ENCODE assay signal across 1 cellular context in the genomic region with DNA sequence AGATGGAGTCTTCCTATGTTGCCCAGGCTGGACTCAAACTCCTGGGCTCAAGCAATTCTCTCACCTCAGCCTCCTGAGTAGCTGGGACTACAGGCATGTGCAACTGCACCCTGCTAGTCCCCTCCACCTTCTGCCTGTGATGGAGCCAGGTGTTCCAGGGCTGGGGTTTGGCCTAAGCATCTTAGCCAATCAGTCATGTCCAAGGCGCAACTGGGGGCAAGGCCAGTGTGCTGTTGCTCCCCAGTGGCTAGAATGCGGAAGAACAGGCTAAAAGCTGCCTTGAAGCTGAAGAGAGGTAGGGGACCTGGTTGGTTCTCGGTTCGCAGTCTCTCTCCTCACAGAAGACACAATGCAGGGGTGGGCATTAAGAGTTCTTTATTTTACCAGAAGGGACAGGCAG.
A peak's percentile ranks its signal among the peaks of the same experiment; 100 is the strongest.
TF ChIP-seq lines count a peak whose summit lies in the region.

No MANE protein-coding gene starts in this region.

TF ChIP-seq in HepG2, 621 proteins besides CTCF, POLR2A, EP300 and RAD21 (continued from another document and continues in another):
- TF ChIP-seq CBX5 (CRISPR knock-in tag; IDR thresholded peaks at IDR 0.05; ENCODE audit: borderline replicate concordance) (peak; percentile 37; the same call in 1 of the 2 replicates), ADNP (CRISPR knock-in tag; IDR thresholded peaks at IDR 0.05) (no peak), ZNF205 (CRISPR knock-in tag; IDR thresholded peaks at IDR 0.05) (no peak), SP1 (IDR thresholded peaks at IDR 0.05) (no peak), SP1 (CRISPR knock-in tag; IDR thresholded peaks at IDR 0.05) (no peak), ZNF75D (CRISPR knock-in tag; IDR thresholded peaks at IDR 0.05; ENCODE audit: borderline replicate concordance) (no peak), SMAD1 (CRISPR knock-in tag; IDR thresholded peaks at IDR 0.05; ENCODE audit: borderline replicate concordance, low read depth) (no peak), ZNF556 (CRISPR knock-in tag; IDR thresholded peaks at IDR 0.05; ENCODE audit: borderline replicate concordance) (no peak), TAF15 (IDR thresholded peaks at IDR 0.05; ENCODE audit: low read depth, low read length, poor library complexity, severe bottlenecking) (no peak), AGO2 (optimal IDR thresholded peaks at IDR 0.05; ENCODE audit: low read depth, low read length) (no peak), CEBPB (IDR thresholded peaks at IDR 0.05; ENCODE audit: borderline replicate concordance, low read depth, low read length) (no peak), KDM2A (CRISPR knock-in tag; IDR thresholded peaks at IDR 0.05; ENCODE audit: borderline replicate concordance, low read depth) (0 out of 2 replicates have a peak, but pooled peaks have one; percentile 22), ZNF598 (CRISPR knock-in tag; IDR thresholded peaks at IDR 0.05; ENCODE audit: borderline replicate concordance) (no peak), CEBPG (CRISPR knock-in tag; IDR thresholded peaks at IDR 0.05) (no peak), POGZ (CRISPR knock-in tag; IDR thresholded peaks at IDR 0.05) (no peak), ZNF749 (CRISPR knock-in tag; IDR thresholded peaks at IDR 0.05; ENCODE audit: borderline replicate concordance) (no peak), ZFX (CRISPR knock-in tag; IDR thresholded peaks at IDR 0.05; ENCODE audit: low read depth) (peak; percentile 27; the same call in 1 of the 2 replicates), TEAD3 (CRISPR knock-in tag; optimal IDR thresholded peaks at IDR 0.05; ENCODE audit: borderline replicate concordance) (peak; percentile 99), NONO (IDR thresholded peaks at IDR 0.05) (no peak), NONO (CRISPR knock-in tag; conservative IDR thresholded peaks at IDR 0.05) (no peak), DNMT3B (CRISPR knock-in tag; conservative IDR thresholded peaks at IDR 0.05) (no peak), CCDC6 (CRISPR knock-in tag; IDR thresholded peaks at IDR 0.05) (no peak), MBD4 (IDR thresholded peaks at IDR 0.05; ENCODE audit: borderline replicate concordance, low read length) (no peak), JARID2 (CRISPR knock-in tag; IDR thresholded peaks at IDR 0.05; ENCODE audit: insufficient replicate concordance) (no peak), ZSCAN31 (CRISPR knock-in tag; IDR thresholded peaks at IDR 0.05; ENCODE audit: low read depth) (no peak), ZNF530 (CRISPR knock-in tag; IDR thresholded peaks at IDR 0.05; ENCODE audit: low read depth) (no peak), SPEN (CRISPR knock-in tag; IDR thresholded peaks at IDR 0.05; ENCODE audit: low read depth) (no peak), NFYC (CRISPR knock-in tag; IDR thresholded peaks at IDR 0.05) (peak; percentile 32; the same call in 1 of the 2 replicates), CENPX (CRISPR knock-in tag; IDR thresholded peaks at IDR 0.05) (no peak), SOX5 (CRISPR knock-in tag; IDR thresholded peaks at IDR 0.05; ENCODE audit: borderline replicate concordance) (no peak), ZNF614 (CRISPR knock-in tag; IDR thresholded peaks at IDR 0.05; ENCODE audit: borderline replicate concordance) (0 out of 2 replicates have a peak, but pooled peaks have one; percentile 30), ZNF672 (CRISPR knock-in tag; IDR thresholded peaks at IDR 0.05) (no peak)
- TF ChIP-seq, protein P1, sequence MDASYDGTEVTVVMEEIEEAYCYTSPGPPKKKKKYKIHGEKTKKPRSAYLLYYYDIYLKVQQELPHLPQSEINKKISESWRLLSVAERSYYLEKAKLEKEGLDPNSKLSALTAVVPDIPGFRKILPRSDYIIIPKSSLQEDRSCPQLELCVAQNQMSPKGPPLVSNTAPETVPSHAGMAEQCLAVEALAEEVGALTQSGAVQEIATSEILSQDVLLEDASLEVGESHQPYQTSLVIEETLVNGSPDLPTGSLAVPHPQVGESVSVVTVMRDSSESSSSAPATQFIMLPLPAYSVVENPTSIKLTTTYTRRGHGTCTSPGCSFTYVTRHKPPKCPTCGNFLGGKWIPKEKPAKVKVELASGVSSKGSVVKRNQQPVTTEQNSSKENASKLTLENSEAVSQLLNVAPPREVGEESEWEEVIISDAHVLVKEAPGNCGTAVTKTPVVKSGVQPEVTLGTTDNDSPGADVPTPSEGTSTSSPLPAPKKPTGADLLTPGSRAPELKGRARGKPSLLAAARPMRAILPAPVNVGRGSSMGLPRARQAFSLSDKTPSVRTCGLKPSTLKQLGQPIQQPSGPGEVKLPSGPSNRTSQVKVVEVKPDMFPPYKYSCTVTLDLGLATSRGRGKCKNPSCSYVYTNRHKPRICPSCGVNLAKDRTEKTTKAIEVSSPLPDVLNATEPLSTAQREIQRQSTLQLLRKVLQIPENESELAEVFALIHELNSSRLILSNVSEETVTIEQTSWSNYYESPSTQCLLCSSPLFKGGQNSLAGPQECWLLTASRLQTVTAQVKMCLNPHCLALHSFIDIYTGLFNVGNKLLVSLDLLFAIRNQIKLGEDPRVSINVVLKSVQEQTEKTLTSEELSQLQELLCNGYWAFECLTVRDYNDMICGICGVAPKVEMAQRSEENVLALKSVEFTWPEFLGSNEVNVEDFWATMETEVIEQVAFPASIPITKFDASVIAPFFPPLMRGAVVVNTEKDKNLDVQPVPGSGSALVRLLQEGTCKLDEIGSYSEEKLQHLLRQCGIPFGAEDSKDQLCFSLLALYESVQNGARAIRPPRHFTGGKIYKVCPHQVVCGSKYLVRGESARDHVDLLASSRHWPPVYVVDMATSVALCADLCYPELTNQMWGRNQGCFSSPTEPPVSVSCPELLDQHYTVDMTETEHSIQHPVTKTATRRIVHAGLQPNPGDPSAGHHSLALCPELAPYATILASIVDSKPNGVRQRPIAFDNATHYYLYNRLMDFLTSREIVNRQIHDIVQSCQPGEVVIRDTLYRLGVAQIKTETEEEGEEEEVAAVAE (CRISPR knock-in tag; IDR thresholded peaks at IDR 0.05; ENCODE audit: borderline replicate concordance), result no peak
- TF ChIP-seq, protein P2, sequence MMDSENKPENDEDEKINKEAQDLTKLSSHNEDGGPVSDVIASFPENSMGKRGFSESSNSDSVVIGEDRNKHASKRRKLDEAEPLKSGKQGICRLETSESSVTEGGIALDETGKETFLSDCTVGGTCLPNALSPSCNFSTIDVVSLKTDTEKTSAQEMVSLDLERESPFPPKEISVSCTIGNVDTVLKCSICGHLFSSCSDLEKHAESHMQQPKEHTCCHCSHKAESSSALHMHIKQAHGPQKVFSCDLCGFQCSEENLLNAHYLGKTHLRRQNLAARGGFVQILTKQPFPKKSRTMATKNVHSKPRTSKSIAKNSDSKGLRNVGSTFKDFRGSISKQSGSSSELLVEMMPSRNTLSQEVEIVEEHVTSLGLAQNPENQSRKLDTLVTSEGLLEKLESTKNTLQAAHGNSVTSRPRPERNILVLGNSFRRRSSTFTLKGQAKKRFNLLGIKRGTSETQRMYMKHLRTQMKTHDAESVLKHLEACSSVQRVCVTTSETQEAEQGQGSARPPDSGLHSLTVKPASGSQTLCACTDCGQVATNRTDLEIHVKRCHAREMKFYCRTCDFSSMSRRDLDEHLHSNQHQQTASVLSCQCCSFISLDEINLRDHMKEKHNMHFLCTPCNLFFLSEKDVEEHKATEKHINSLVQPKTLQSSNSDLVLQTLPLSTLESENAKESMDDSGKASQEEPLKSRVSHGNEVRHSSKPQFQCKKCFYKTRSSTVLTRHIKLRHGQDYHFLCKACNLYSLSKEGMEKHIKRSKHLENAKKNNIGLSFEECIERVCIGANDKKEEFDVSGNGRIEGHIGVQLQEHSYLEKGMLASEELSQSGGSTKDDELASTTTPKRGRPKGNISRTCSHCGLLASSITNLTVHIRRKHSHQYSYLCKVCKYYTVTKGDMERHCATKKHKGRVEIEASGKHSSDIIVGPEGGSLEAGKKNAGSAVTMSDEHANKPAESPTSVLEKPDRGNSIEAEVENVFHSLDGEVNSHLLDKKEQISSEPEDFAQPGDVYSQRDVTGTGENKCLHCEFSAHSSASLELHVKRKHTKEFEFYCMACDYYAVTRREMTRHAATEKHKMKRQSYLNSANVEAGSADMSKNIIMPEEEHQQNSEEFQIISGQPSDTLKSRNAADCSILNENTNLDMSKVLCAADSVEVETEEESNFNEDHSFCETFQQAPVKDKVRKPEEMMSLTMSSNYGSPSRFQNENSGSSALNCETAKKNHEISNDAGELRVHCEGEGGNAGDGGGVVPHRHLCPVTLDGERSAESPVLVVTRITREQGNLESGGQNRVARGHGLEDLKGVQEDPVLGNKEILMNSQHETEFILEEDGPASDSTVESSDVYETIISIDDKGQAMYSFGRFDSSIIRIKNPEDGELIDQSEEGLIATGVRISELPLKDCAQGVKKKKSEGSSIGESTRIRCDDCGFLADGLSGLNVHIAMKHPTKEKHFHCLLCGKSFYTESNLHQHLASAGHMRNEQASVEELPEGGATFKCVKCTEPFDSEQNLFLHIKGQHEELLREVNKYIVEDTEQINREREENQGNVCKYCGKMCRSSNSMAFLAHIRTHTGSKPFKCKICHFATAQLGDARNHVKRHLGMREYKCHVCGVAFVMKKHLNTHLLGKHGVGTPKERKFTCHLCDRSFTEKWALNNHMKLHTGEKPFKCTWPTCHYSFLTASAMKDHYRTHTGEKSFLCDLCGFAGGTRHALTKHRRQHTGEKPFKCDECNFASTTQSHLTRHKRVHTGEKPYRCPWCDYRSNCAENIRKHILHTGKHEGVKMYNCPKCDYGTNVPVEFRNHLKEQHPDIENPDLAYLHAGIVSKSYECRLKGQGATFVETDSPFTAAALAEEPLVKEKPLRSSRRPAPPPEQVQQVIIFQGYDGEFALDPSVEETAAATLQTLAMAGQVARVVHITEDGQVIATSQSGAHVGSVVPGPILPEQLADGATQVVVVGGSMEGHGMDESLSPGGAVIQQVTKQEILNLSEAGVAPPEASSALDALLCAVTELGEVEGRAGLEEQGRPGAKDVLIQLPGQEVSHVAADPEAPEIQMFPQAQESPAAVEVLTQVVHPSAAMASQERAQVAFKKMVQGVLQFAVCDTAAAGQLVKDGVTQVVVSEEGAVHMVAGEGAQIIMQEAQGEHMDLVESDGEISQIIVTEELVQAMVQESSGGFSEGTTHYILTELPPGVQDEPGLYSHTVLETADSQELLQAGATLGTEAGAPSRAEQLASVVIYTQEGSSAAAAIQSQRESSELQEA (CRISPR knock-in tag; IDR thresholded peaks at IDR 0.05; ENCODE audit: not compliant biosample characterization), result no peak
- TF ChIP-seq, protein P3, sequence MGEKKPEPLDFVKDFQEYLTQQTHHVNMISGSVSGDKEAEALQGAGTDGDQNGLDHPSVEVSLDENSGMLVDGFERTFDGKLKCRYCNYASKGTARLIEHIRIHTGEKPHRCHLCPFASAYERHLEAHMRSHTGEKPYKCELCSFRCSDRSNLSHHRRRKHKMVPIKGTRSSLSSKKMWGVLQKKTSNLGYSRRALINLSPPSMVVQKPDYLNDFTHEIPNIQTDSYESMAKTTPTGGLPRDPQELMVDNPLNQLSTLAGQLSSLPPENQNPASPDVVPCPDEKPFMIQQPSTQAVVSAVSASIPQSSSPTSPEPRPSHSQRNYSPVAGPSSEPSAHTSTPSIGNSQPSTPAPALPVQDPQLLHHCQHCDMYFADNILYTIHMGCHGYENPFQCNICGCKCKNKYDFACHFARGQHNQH (CRISPR knock-in tag; IDR thresholded peaks at IDR 0.05), result no peak
- TF ChIP-seq, protein P4, sequence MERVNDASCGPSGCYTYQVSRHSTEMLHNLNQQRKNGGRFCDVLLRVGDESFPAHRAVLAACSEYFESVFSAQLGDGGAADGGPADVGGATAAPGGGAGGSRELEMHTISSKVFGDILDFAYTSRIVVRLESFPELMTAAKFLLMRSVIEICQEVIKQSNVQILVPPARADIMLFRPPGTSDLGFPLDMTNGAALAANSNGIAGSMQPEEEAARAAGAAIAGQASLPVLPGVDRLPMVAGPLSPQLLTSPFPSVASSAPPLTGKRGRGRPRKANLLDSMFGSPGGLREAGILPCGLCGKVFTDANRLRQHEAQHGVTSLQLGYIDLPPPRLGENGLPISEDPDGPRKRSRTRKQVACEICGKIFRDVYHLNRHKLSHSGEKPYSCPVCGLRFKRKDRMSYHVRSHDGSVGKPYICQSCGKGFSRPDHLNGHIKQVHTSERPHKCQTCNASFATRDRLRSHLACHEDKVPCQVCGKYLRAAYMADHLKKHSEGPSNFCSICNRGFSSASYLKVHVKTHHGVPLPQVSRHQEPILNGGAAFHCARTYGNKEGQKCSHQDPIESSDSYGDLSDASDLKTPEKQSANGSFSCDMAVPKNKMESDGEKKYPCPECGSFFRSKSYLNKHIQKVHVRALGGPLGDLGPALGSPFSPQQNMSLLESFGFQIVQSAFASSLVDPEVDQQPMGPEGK (CRISPR knock-in tag; IDR thresholded peaks at IDR 0.05), result peak; percentile 31; the same call in 1 of the 2 replicates
- TF ChIP-seq, protein P5, sequence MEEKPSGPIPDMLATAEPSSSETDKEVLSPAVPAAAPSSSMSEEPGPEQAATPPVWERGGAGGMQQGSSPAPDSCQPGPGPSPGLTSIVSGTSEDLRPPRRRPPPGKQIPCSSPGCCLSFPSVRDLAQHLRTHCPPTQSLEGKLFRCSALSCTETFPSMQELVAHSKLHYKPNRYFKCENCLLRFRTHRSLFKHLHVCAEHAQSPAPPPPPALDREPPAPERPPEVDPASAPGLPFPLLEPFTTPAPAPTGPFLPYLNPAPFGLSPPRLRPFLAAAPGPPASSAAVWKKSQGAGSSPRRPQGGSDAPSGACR (CRISPR knock-in tag; IDR thresholded peaks at IDR 0.05), result no peak
- TF ChIP-seq, protein P6, sequence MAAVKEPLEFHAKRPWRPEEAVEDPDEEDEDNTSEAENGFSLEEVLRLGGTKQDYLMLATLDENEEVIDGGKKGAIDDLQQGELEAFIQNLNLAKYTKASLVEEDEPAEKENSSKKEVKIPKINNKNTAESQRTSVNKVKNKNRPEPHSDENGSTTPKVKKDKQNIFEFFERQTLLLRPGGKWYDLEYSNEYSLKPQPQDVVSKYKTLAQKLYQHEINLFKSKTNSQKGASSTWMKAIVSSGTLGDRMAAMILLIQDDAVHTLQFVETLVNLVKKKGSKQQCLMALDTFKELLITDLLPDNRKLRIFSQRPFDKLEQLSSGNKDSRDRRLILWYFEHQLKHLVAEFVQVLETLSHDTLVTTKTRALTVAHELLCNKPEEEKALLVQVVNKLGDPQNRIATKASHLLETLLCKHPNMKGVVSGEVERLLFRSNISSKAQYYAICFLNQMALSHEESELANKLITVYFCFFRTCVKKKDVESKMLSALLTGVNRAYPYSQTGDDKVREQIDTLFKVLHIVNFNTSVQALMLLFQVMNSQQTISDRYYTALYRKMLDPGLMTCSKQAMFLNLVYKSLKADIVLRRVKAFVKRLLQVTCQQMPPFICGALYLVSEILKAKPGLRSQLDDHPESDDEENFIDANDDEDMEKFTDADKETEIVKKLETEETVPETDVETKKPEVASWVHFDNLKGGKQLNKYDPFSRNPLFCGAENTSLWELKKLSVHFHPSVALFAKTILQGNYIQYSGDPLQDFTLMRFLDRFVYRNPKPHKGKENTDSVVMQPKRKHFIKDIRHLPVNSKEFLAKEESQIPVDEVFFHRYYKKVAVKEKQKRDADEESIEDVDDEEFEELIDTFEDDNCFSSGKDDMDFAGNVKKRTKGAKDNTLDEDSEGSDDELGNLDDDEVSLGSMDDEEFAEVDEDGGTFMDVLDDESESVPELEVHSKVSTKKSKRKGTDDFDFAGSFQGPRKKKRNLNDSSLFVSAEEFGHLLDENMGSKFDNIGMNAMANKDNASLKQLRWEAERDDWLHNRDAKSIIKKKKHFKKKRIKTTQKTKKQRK (IDR thresholded peaks at IDR 0.05; ENCODE audit: low read length), result no peak
